Comparison of ENCODE assay signal across 24 cellular contexts in the genomic region with DNA sequence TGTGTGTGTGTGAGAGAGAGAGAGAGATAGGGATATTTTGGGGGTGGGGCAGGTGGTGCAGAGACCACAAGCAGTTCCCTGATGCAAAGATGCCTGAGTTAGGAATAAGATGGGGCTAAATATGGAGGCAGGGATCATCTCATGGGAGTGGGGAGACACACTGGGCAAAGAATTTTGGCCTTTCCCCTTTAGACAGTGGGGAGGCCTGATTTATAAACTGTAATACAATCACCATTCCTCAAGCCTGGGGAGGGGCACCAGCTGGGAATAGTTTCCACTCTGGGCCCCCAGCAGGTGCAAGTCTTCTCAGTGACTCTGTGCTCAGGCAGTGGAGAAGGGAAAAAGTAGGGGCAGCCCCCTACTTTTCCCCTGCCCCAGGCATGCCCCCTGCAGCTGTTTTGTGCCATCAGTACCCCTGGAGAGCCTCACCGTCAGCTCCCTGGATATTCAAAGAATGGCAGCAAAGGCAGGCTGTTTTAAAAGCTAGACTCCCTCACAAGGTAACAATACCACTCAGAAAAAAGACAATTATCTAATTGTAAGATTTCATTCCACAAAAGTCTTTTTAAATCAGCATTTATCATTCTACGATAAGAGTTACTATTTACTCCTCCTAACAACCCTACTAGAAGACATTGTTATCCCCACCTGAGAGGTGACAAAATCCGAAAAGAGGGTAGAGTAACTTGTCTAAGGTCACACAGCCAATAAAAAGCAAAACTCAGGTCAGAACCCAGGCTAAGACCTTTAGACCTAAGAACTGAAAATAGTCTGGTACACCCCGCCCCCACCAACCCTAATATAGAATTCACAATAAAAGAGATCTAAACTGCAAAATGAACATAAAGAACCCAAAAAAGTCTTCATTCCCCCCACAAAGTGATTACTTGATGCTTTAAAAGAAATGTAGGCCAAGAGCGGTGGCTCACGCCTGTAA. TPM values are rescaled to one million over a fixed set of nuclear protein-coding genes. Genes with fewer than 3 reads are reported as not detected.
DNase-seq lines count a peak whose midpoint lies in the region; ATAC-seq, FAIRE-seq and TF ChIP-seq lines count a peak whose summit lies in the region.
"Had no signal": no experiment of that assay in that cellular context is flagged by ENCODE, and none has a peak within 500 bp of the region (broad histone marks: within the 10 kb centered on the region; RNA-seq: fewer than 3 reads in every experiment).

No MANE protein-coding gene starts in this region.

- WGBS in right lobe of liver (ENCODE audit: insufficient coverage, low coverage, low lambda C conversion rate, missing lambda C conversion rate): 61% methylated on average over 4 of the region's 6 CpGs
- WGBS in sigmoid colon, 2 donors: 86 to 91% methylated on average over 6 of the region's 6 CpGs

- in situ Hi-C loops in HAP-1 (cut with MboI; ENCODE audit: low sequenced_read_pairs): loop anchor here (25.0 kb wide), 2 partner anchors 267 to 792 kb away; a partner anchor contains a TSS

- no peaks in the 10 kb centered on the region for H3K4me1 ChIP-seq in CD8-positive, alpha-beta T cell (ENCODE audit: insufficient read depth, low read length)
- H3K4me1 ChIP-seq in HUES48 (ENCODE audit: control insufficient read depth, insufficient read depth, low read length) (peaks cover 21% of the 10 kb centered on the region; the same call in 1 of the 2 replicates), right lobe of liver (peaks cover 0 to 39% (median 13%) of the 10 kb centered on the region in 4 donors), HAP-1 (no peaks in the 10 kb centered on the region), sigmoid colon (no peaks in the 10 kb centered on the region)
- H3K4me1 ChIP-seq: thyroid gland had no signal

- H3K27me3 Mint-ChIP-seq in CD8-positive, alpha-beta T cell (ENCODE audit: low read depth): no peaks in the 10 kb centered on the region
- no peaks in the 10 kb centered on the region for H3K27me3 Mint-ChIP-seq in progenitor cell of endocrine pancreas
- H3K27me3 Mint-ChIP-seq: activated naive CD8-positive, alpha-beta T cell treated with anti-CD3 and anti-CD28 coated beads, Interleukin-2, amount 50 U/mL, for 24 hours had no signal

- no peaks in the 10 kb centered on the region for H3K9me3 Mint-ChIP-seq in CD8-positive, alpha-beta T cell
- H3K9me3 Mint-ChIP-seq in progenitor cell of endocrine pancreas (ENCODE audit: low read depth): no peaks in the 10 kb centered on the region
- H3K9me3 Mint-ChIP-seq: activated naive CD8-positive, alpha-beta T cell treated with anti-CD3 and anti-CD28 coated beads, Interleukin-2, amount 50 U/mL, for 24 hours had no signal

- peaks cover 48% of the 10 kb centered on the region for H3K36me3 Mint-ChIP-seq in CD8-positive, alpha-beta T cell
- no peaks in the 10 kb centered on the region for H3K36me3 Mint-ChIP-seq in progenitor cell of endocrine pancreas (ENCODE audit: insufficient read depth)

- no peaks in the 10 kb centered on the region for H3K36me3 ChIP-seq in CD8-positive, alpha-beta T cell (ENCODE audit: insufficient read depth, low read length)
- H3K36me3 ChIP-seq in HUES48 (ENCODE audit: control insufficient read depth, insufficient read depth, low read length) (0 out of 2 replicates have a peak, but pooled peaks cover under 1% of the 10 kb centered on the region), right lobe of liver (no peaks in the 10 kb centered on the region), HAP-1 (replicated peaks) (no peaks in the 10 kb centered on the region), sigmoid colon (no peaks in the 10 kb centered on the region)
- H3K36me3 ChIP-seq: thyroid gland had no signal

- no peaks in the 10 kb centered on the region for H3K9me3 ChIP-seq in CD8-positive, alpha-beta T cell (ENCODE audit: low read length)
- no peaks in the 10 kb centered on the region for H3K9me3 ChIP-seq in HUES48 (ENCODE audit: control insufficient read depth, insufficient read depth, low read length)
- no peaks in the 10 kb centered on the region for H3K9me3 ChIP-seq in right lobe of liver
- H3K9me3 ChIP-seq in HAP-1: no peaks in the 10 kb centered on the region
- H3K9me3 ChIP-seq in sigmoid colon: no peaks in the 10 kb centered on the region
- H3K9me3 ChIP-seq: SK-N-SH, thyroid gland had no signal

- no peak overlapping the region for H3K4me3 ChIP-seq in CD8-positive, alpha-beta T cell (ENCODE audit: low read depth, low read length)
- no peak overlapping the region for H3K4me3 ChIP-seq in HUES48 (ENCODE audit: low read depth, low read length)
- no peak overlapping the region for H3K4me3 ChIP-seq in right lobe of liver
- H3K4me3 ChIP-seq in HAP-1: no peak overlapping the region
- H3K4me3 ChIP-seq in sigmoid colon: no peak overlapping the region
- H3K4me3 ChIP-seq: dorsolateral prefrontal cortex, thyroid gland had no signal

- no peak overlapping the region for H3K4me3 Mint-ChIP-seq in CD8-positive, alpha-beta T cell
- no peak overlapping the region for H3K4me3 Mint-ChIP-seq in progenitor cell of endocrine pancreas (ENCODE audit: low read depth)
- H3K4me3 Mint-ChIP-seq: activated naive CD8-positive, alpha-beta T cell treated with anti-CD3 and anti-CD28 coated beads, Interleukin-2, amount 50 U/mL, for 24 hours had no signal

- H3K4me1 Mint-ChIP-seq in CD8-positive, alpha-beta T cell (ENCODE audit: low read depth): peaks cover 7% of the 10 kb centered on the region
- peaks cover 23% of the 10 kb centered on the region for H3K4me1 Mint-ChIP-seq in progenitor cell of endocrine pancreas (ENCODE audit: low read depth)

- TF ChIP-seq EP300 in sigmoid colon (IDR thresholded peaks at IDR 0.05): no peak

- H3K27ac Mint-ChIP-seq in CD8-positive, alpha-beta T cell: peak overlapping the region; percentile 35
- H3K27ac Mint-ChIP-seq in progenitor cell of endocrine pancreas: peak overlapping the region; percentile 65
- H3K27ac Mint-ChIP-seq: activated naive CD8-positive, alpha-beta T cell treated with anti-CD3 and anti-CD28 coated beads, Interleukin-2, amount 50 U/mL, for 24 hours had no signal

- H3K27ac ChIP-seq in CD8-positive, alpha-beta T cell (ENCODE audit: low read depth, low read length): no peak overlapping the region
- H3K27ac ChIP-seq in HUES48 (ENCODE audit: low read depth, low read length): peak overlapping the region; percentile 51
- no peak overlapping the region for H3K27ac ChIP-seq in right lobe of liver
- H3K27ac ChIP-seq in sigmoid colon: no peak overlapping the region
- H3K27ac ChIP-seq: dorsolateral prefrontal cortex, thyroid gland, VCaP had no signal

- intact Hi-C loops in CD8-positive, alpha-beta T cell (cut with DNase I, micrococcal nuclease): no loop called here
- intact Hi-C loops in right lobe of liver (cut with DNase I) (no loop called here), sigmoid colon (cut with DNase I) (no loop called here)

- no peak for FAIRE-seq in RCC 7860 (lab: Jason Lieb, UNC)

- ATAC-seq in CD8-positive, alpha-beta T cell: no peak
- ATAC-seq in right lobe of liver: peak; percentile 24 to 45 (median 30)
- ATAC-seq: activated naive CD8-positive, alpha-beta T cell treated with anti-CD3 and anti-CD28 coated beads, Interleukin-2, amount 50 U/mL, for 24 hours; HCT116 had no signal

- no peak for DNase-seq in CD8-positive, alpha-beta T cell
- DNase-seq in right lobe of liver (peak in 1 of 3 donors; percentile 23), progenitor cell of endocrine pancreas (ENCODE audit: low spot score, unreplicated experiment) (no peak), HAP-1 (ENCODE audit: low spot score in 2 of 2) (no peak), RCC 7860 (ENCODE audit: low spot score) (no peak), sigmoid colon (no peak)
- DNase-seq: activated CD8-positive, alpha-beta memory T cell treated with anti-CD3 and anti-CD28 coated beads, Interleukin-2, amount 50 U/mL, for 4 hours; activated naive CD8-positive, alpha-beta T cell treated with anti-CD3 and anti-CD28 coated beads, Interleukin-2, amount 50 U/mL, for 24 hours; cerebellar nuclear complex; COR-L47; dorsolateral prefrontal cortex; GF-D8; NCI-H2029; SK-N-SH; stimulated activated CD4-positive, alpha-beta T cell treated with anti-CD3 and anti-CD28 coated beads, Interleukin-4, amount 100 ng/mL, for 4 hours; stimulated activated naive CD4-positive, alpha-beta T cell treated with Interleukin-2 at 50 U/mL for 16 hours; thyroid gland had no signal

- TF ChIP-seq POLR2A in right lobe of liver (IDR thresholded peaks at IDR 0.05) (no peak), sigmoid colon (IDR thresholded peaks at IDR 0.05) (no peak)

- no peak overlapping the region; the same call in 1 of the 2 replicates for H3K9ac ChIP-seq in HUES48 (ENCODE audit: low read depth, low read length)
- H3K9ac ChIP-seq: SK-N-SH had no signal

- CTCF ChIA-PET in CD8-positive, alpha-beta T cell (lab: Charles Lee): no interaction called here

- no peaks in the 10 kb centered on the region for H3K27me3 ChIP-seq in CD8-positive, alpha-beta T cell (ENCODE audit: insufficient read depth, low read length)
- no peaks in the 10 kb centered on the region for H3K27me3 ChIP-seq in HUES48 (ENCODE audit: control insufficient read depth, insufficient read depth, low read length)
- H3K27me3 ChIP-seq in right lobe of liver: no peaks in the 10 kb centered on the region
- no peaks in the 10 kb centered on the region for H3K27me3 ChIP-seq in HAP-1 (ENCODE audit: low read depth)
- H3K27me3 ChIP-seq in sigmoid colon: no peaks in the 10 kb centered on the region
- H3K27me3 ChIP-seq: dorsolateral prefrontal cortex, thyroid gland had no signal

- TF ChIP-seq CTCF in CD8-positive, alpha-beta T cell (IDR thresholded peaks at IDR 0.05): no peak
- TF ChIP-seq CTCF in right lobe of liver (IDR thresholded peaks at IDR 0.05) (no peak), progenitor cell of endocrine pancreas (IDR thresholded peaks at IDR 0.05; ENCODE audit: unreplicated experiment) (no peak), sigmoid colon (IDR thresholded peaks at IDR 0.05) (no peak)

- POLR2A ChIA-PET in CD8-positive, alpha-beta T cell (lab: Charles Lee): no interaction called here

RNA-seq across cellular contexts. Expression of a gene that starts 18.9 kb away (rescaled TPM):
- total RNA-seq in CD8-positive, alpha-beta T cell: 1 to 10 TPM in 1 of 2 experiments, under 1 TPM in 1; 0.94 to 1.8 TPM
- 10 to 100 TPM; 13.6 to 17.8 (median 15.8) TPM for total RNA-seq in right lobe of liver
- 15.4 and 16.5 TPM in 2 replicates for total RNA-seq in progenitor cell of endocrine pancreas
- total RNA-seq in sigmoid colon: 1 to 10 TPM; 6.9 to 8.2 (median 7.9) TPM
- 10 to 100 TPM in 2 of 3 donors, 1 to 10 TPM in 1; 8.4 to 16.4 (median 12.3) TPM for polyA plus RNA-seq in sigmoid colon

RNA-seq across cellular contexts. Expression of a gene that starts 46.3 kb away (rescaled TPM):
- 10 to 100 TPM; 20.9 to 21.3 TPM for total RNA-seq in CD8-positive, alpha-beta T cell
- total RNA-seq in right lobe of liver: not detected
- 0.29 and 0.38 TPM in 2 replicates for total RNA-seq in progenitor cell of endocrine pancreas
- total RNA-seq in sigmoid colon: not detected
- polyA plus RNA-seq in sigmoid colon: 1 to 10 TPM in 1 of 3 donors, not detected in 2; 8.1 TPM
- total RNA-seq: kidney epithelial cell, LHCN-M2, lung microvascular endothelial cell, osteocyte had no signal

RNA-seq across cellular contexts. Expression of a gene that starts 47.0 kb away (rescaled TPM):
- total RNA-seq in CD8-positive, alpha-beta T cell: 10 to 100 TPM in 1 of 2 experiments, 1 to 10 TPM in 1; 9.8 to 10.4 TPM
- 10 to 100 TPM; 17.7 to 39.2 (median 30.9) TPM for total RNA-seq in right lobe of liver
- 30.4 and 31.5 TPM in 2 replicates for total RNA-seq in progenitor cell of endocrine pancreas
- 10 to 100 TPM; 55.0 to 78.1 (median 70.0) TPM for total RNA-seq in sigmoid colon
- 1 to 10 TPM; 4.2 to 9.1 (median 7.4) TPM for polyA plus RNA-seq in sigmoid colon

Comparison
In these comparisons a context has a peak if more than half of its experiments do, and no peak if none do; other contexts are left out.
1. RNA of a gene that starts 46.3 kb away (total RNA-seq): 20.9 to 21.3 TPM in CD8-positive, alpha-beta T cell; 0.29 to 0.38 TPM in progenitor cell of endocrine pancreas, not detected in right lobe of liver and not detected in sigmoid colon; every median in the first group is over 10 times any median in the second.